ENCODE assay signal across 10 cellular contexts in genomic region chr5:157558089-157558595, GRCh38. TPM values are rescaled to one million over a fixed set of nuclear protein-coding genes. Genes with fewer than 3 reads are reported as not detected.
DNase-seq lines count a peak whose midpoint lies in the region; ATAC-seq and TF ChIP-seq lines count a peak whose summit lies in the region.
"Had no signal": no experiment of that assay in that cellular context is flagged by ENCODE, and none has a peak within 500 bp of the region (broad histone marks: within the 10 kb centered on the region; RNA-seq: fewer than 3 reads in every experiment).

No MANE protein-coding gene starts in this region.

- H3K27me3 ChIP-seq in stomach smooth muscle (ENCODE audit: control insufficient read depth in 1 of 2, insufficient read depth in 2 of 2, low read length in 2 of 2): no peaks in the 10 kb centered on the region
- H3K27me3 ChIP-seq: gastrocnemius medialis had no signal

- H3K36me3 ChIP-seq in stomach smooth muscle (ENCODE audit: control insufficient read depth in 2 of 2, insufficient read depth in 2 of 2, low read length in 2 of 2): peaks cover 4 to 5% of the 10 kb centered on the region in 2 donors
- H3K36me3 ChIP-seq: gastrocnemius medialis had no signal

- no peak overlapping the region for H3K9ac ChIP-seq in stomach smooth muscle (ENCODE audit: low read length in 2 of 2)

- CTCF ChIA-PET in activated CD4-positive, alpha-beta memory T cell treated with anti-CD3 and anti-CD28 coated beads, Interleukin-2, amount 10 ng/mL, durations not matched to agents 7 days and 5 days (lab: Charles Lee): interaction anchor here (0.8 to 2.1 kb wide), 4 partner anchors 12 to 161 kb away, joined by 3 to 7 read pairs (median 4); no protein-coding TSS in a partner anchor
- CTCF ChIA-PET in activated CD4-positive, alpha-beta memory T cell treated with anti-CD3 and anti-CD28 coated beads for 36 hours (lab: Charles Lee): interaction anchor here (1.0 kb wide), 1 partner anchor 185 kb away, joined by 3 read pairs; the partner anchor contains the start of gene LSM11

- peak overlapping the region; percentile 37 for H3K27ac ChIP-seq in stomach smooth muscle (ENCODE audit: low read length)

- peak overlapping the region; percentile 61 for H3K27ac Mint-ChIP-seq in activated CD4-positive, alpha-beta memory T cell treated with anti-CD3 and anti-CD28 coated beads, Interleukin-2, amount 10 ng/mL, durations not matched to agents 7 days and 5 days
- no peak overlapping the region for H3K27ac Mint-ChIP-seq in activated CD4-positive, alpha-beta memory T cell treated with anti-CD3 and anti-CD28 coated beads for 36 hours
- peak overlapping the region; percentile 61 for H3K27ac Mint-ChIP-seq in T-helper 17 cell

- no peaks in the 10 kb centered on the region for H3K9me3 ChIP-seq in T-helper 17 cell (ENCODE audit: control insufficient read depth, low read length, poor library complexity, severe bottlenecking)
- H3K9me3 ChIP-seq in stomach smooth muscle (ENCODE audit: control insufficient read depth in 2 of 2, low read length in 2 of 2): no peaks in the 10 kb centered on the region
- H3K9me3 ChIP-seq: gastrocnemius medialis had no signal

- H3K4me3 ChIP-seq in fibroblast of villous mesenchyme (ENCODE audit: low read depth, low read length): no peak overlapping the region
- no peak overlapping the region for H3K4me3 ChIP-seq in stomach smooth muscle (ENCODE audit: low read length in 2 of 2)
- H3K4me3 ChIP-seq: gastrocnemius medialis had no signal

- no peaks in the 10 kb centered on the region for H3K9me3 Mint-ChIP-seq in activated CD4-positive, alpha-beta memory T cell treated with anti-CD3 and anti-CD28 coated beads, Interleukin-2, amount 10 ng/mL, durations not matched to agents 7 days and 5 days
- H3K9me3 Mint-ChIP-seq in activated CD4-positive, alpha-beta memory T cell treated with anti-CD3 and anti-CD28 coated beads for 36 hours: no peaks in the 10 kb centered on the region

- peaks cover 89% of the 10 kb centered on the region for H3K36me3 Mint-ChIP-seq in activated CD4-positive, alpha-beta memory T cell treated with anti-CD3 and anti-CD28 coated beads, Interleukin-2, amount 10 ng/mL, durations not matched to agents 7 days and 5 days (ENCODE audit: low read depth)
- peaks cover 67% of the 10 kb centered on the region for H3K36me3 Mint-ChIP-seq in activated CD4-positive, alpha-beta memory T cell treated with anti-CD3 and anti-CD28 coated beads for 36 hours
- H3K36me3 Mint-ChIP-seq in T-helper 17 cell (ENCODE audit: low read depth): peaks cover 13% of the 10 kb centered on the region

- intact Hi-C loops in activated CD4-positive, alpha-beta memory T cell treated with anti-CD3 and anti-CD28 coated beads for 36 hours (cut with micrococcal nuclease): no loop called here

- H3K4me1 Mint-ChIP-seq in activated CD4-positive, alpha-beta memory T cell treated with anti-CD3 and anti-CD28 coated beads, Interleukin-2, amount 10 ng/mL, durations not matched to agents 7 days and 5 days: peaks cover 89% of the 10 kb centered on the region
- peaks cover 82% of the 10 kb centered on the region for H3K4me1 Mint-ChIP-seq in activated CD4-positive, alpha-beta memory T cell treated with anti-CD3 and anti-CD28 coated beads for 36 hours (ENCODE audit: low read depth)
- peaks cover 72% of the 10 kb centered on the region for H3K4me1 Mint-ChIP-seq in T-helper 17 cell

- no peak for TF ChIP-seq CTCF in fibroblast of villous mesenchyme (IDR thresholded peaks at IDR 0.05; ENCODE audit: insufficient read depth, low read depth, low read length)

- POLR2A ChIA-PET in activated CD4-positive, alpha-beta memory T cell treated with anti-CD3 and anti-CD28 coated beads, Interleukin-2, amount 10 ng/mL, durations not matched to agents 7 days and 5 days (lab: Charles Lee): interaction anchor here (0.9 to 3.2 kb wide), 6 partner anchors 10 to 50 kb away, joined by 3 to 19 read pairs (median 4); no protein-coding TSS in a partner anchor
- POLR2A ChIA-PET in activated CD4-positive, alpha-beta memory T cell treated with anti-CD3 and anti-CD28 coated beads for 36 hours (lab: Charles Lee): interaction anchor here (0.7 to 0.9 kb wide), 2 partner anchors 9 to 13 kb away, joined by 3 read pairs; no protein-coding TSS in a partner anchor

- no peaks in the 10 kb centered on the region for H3K27me3 Mint-ChIP-seq in activated CD4-positive, alpha-beta memory T cell treated with anti-CD3 and anti-CD28 coated beads, Interleukin-2, amount 10 ng/mL, durations not matched to agents 7 days and 5 days
- H3K27me3 Mint-ChIP-seq in activated CD4-positive, alpha-beta memory T cell treated with anti-CD3 and anti-CD28 coated beads for 36 hours: no peaks in the 10 kb centered on the region
- no peaks in the 10 kb centered on the region for H3K27me3 Mint-ChIP-seq in T-helper 17 cell

- ATAC-seq in T-helper 17 cell (no peak), GM21367 (IDR thresholded peaks at IDR 0.05; ENCODE audit: unreplicated experiment) (no peak), GM19328 (IDR thresholded peaks at IDR 0.05; ENCODE audit: unreplicated experiment) (no peak)
- ATAC-seq: gastrocnemius medialis had no signal

- H3K4me3 Mint-ChIP-seq in activated CD4-positive, alpha-beta memory T cell treated with anti-CD3 and anti-CD28 coated beads, Interleukin-2, amount 10 ng/mL, durations not matched to agents 7 days and 5 days: no peak overlapping the region
- H3K4me3 Mint-ChIP-seq in activated CD4-positive, alpha-beta memory T cell treated with anti-CD3 and anti-CD28 coated beads for 36 hours: no peak overlapping the region
- H3K4me3 Mint-ChIP-seq in T-helper 17 cell: peak overlapping the region; percentile 39

- H3K4me1 ChIP-seq in stomach smooth muscle (ENCODE audit: control insufficient read depth, insufficient read depth, low read length): peaks cover 68% of the 10 kb centered on the region

- DNase-seq in activated CD4-positive, alpha-beta memory T cell treated with anti-CD3 and anti-CD28 coated beads, Interleukin-2, amount 10 ng/mL, durations not matched to agents 7 days and 5 days: no peak
- DNase-seq in activated CD4-positive, alpha-beta memory T cell treated with anti-CD3 and anti-CD28 coated beads for 36 hours: no peak
- DNase-seq in T-helper 17 cell (no peak), fibroblast of villous mesenchyme (ENCODE audit: low read depth) (peak; percentile 83)
- no peak for DNase-seq in activated effector memory CD4-positive, alpha-beta T cell treated with Interleukin-2 at 50 U/mL for 16 hours
- DNase-seq: activated naive CD4-positive, alpha-beta T cell treated with Interleukin-2 at 50 U/mL for 16 hours; gastrocnemius medialis had no signal

RNA-seq across cellular contexts. Expression of gene ADAM19, which starts 17.4 kb away (rescaled TPM):
- total RNA-seq in activated CD4-positive, alpha-beta memory T cell treated with anti-CD3 and anti-CD28 coated beads, Interleukin-2, amount 10 ng/mL, durations not matched to agents 7 days and 5 days: 100 to 1,000 TPM; 309 to 313 TPM
- 100 to 1,000 TPM; 107 to 111 TPM for total RNA-seq in activated CD4-positive, alpha-beta memory T cell treated with anti-CD3 and anti-CD28 coated beads for 36 hours
- total RNA-seq in T-helper 17 cell: 100 to 1,000 TPM; 130 to 140 TPM
- total RNA-seq in fibroblast of villous mesenchyme: 89.8 and 119 TPM in 2 replicates
